ENCODE assay signal across 8 cellular contexts in the genomic region with DNA sequence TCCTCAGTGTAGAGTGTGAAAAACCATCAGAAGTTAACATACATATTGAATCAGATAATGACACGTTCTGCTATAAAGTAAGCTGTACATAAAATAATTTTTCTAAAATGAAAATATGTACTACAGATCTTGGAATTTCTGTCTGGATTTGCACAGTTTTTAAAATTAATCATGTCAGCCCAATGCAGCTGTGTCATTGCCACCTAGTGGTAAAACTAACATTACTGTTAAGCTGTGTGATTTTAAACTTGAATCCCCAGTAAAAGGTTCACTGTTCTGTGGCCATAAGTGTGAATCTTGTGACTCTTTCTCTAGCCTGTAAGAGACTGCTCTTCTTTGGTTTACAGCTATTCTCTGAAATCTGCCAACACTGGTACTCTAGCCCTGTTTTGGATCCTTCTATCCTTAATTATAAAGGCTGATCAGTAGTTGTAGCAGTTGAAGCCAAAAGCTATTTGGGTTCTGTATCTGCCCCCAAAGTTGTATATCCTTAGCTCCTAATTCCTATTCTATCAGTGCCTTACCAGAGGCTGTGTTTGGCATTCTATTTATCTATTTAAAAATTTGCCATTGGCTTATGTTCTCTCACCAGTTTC. TPM values are rescaled to one million over a fixed set of nuclear protein-coding genes. Genes with fewer than 3 reads are reported as not detected.
DNase-seq lines count a peak whose midpoint lies in the region; ATAC-seq and TF ChIP-seq lines count a peak whose summit lies in the region.

No MANE protein-coding gene starts in this region.

- H2AFZ ChIP-seq in fibroblast of lung (ENCODE audit: low read length), result no peak overlapping the region

- no peak overlapping the region for H3K4me2 ChIP-seq in fibroblast of lung (ENCODE audit: extremely low read depth, insufficient read depth, low read length)

- DNase-seq in DMS114 treated with DMSO at 0.1 percent for 48 hours (lab: John Stamatoyannopoulos, UW; ENCODE audit: unreplicated experiment), result peak; percentile 24
- DNase-seq in HFFc6, result peak; percentile 59
- peak; percentile 38 for DNase-seq in RPMI8226
- DNase-seq in fibroblast of lung (ENCODE audit: low read depth in 2 of 2), result peak; percentile 42 to 66
- DNase-seq in retina, result peak; percentile 18
- no peak for DNase-seq in GM19238 (ENCODE audit: insufficient read length, low spot score)

- H3K36me3 ChIP-seq in fibroblast of lung (ENCODE audit: control insufficient read depth, insufficient read depth, low read length), result peaks cover 2% of the 10 kb centered on the region

- no peak overlapping the region for H3K4me3 Mint-ChIP-seq in HFFc6

- peaks cover 43% of the 10 kb centered on the region for H3K4me1 Mint-ChIP-seq in HFFc6 (ENCODE audit: low read depth)

- H3K9me3 Mint-ChIP-seq in HFFc6, result no peaks in the 10 kb centered on the region

- H3K4me1 ChIP-seq in fibroblast of lung (ENCODE audit: control insufficient read depth, extremely low read depth, insufficient read depth, low read length), result peaks cover 2% of the 10 kb centered on the region

- H3K36me3 Mint-ChIP-seq in HFFc6 (ENCODE audit: low read depth), result peaks cover 18% of the 10 kb centered on the region

- no peak overlapping the region for H3K9ac ChIP-seq in fibroblast of lung (ENCODE audit: insufficient read depth, low read length)

- TF ChIP-seq CTCF in HFFc6 (IDR thresholded peaks at IDR 0.05), result peak; percentile 94
- peak; percentile 62 to 71 for TF ChIP-seq CTCF in fibroblast of lung (conservative IDR thresholded peaks at IDR 0.05 in 1 of 2, IDR thresholded peaks at IDR 0.05 in 1 of 2; ENCODE audit: low read depth in 1 of 2, low read length in 2 of 2)

- H3K27ac Mint-ChIP-seq in HFFc6, result no peak overlapping the region; the same call in 1 of the 2 replicates

- H3K27me3 Mint-ChIP-seq in HFFc6 (ENCODE audit: insufficient read depth), result no peaks in the 10 kb centered on the region; the same call in 1 of the 2 replicates

- H3K79me2 ChIP-seq in fibroblast of lung (ENCODE audit: control insufficient read depth, insufficient read depth, low read length), result peaks cover 30% of the 10 kb centered on the region

- no peak overlapping the region for H3K27ac ChIP-seq in fibroblast of lung (ENCODE audit: insufficient read depth, low read length)

- H3K27me3 ChIP-seq in fibroblast of lung (ENCODE audit: control insufficient read depth, insufficient read depth, low read length), result no peaks in the 10 kb centered on the region

- H3K4me3 ChIP-seq in fibroblast of lung (replicated peaks in 1 of 4; ENCODE audit: control extremely low read depth in 1 of 4, insufficient read depth in 1 of 4, low read depth in 3 of 4, low read length in 4 of 4), result no peak overlapping the region

- ATAC-seq in GM19035 (IDR thresholded peaks at IDR 0.05; ENCODE audit: unreplicated experiment) (no peak), GM21717 (IDR thresholded peaks at IDR 0.05; ENCODE audit: unreplicated experiment) (no peak)

- H4K20me1 ChIP-seq in fibroblast of lung (ENCODE audit: control insufficient read depth, extremely low read depth, insufficient read depth, low read length), result no peaks in the 10 kb centered on the region

- H3K9me3 ChIP-seq in fibroblast of lung (ENCODE audit: control insufficient read depth, insufficient read depth, low read depth, low read length), result no peaks in the 10 kb centered on the region

RNA-seq across cellular contexts. Expression of a gene that starts 4.0 kb away (rescaled TPM):
- total RNA-seq in HFFc6 (2021; fragmentation: NEBNext Ultra II Directional; extraction: Animal tissue kit (Norgen Biotek cat#: 25700)), result 10 to 100 TPM; 11.1 to 15.1 (median 13.5) TPM
- 15.4 and 18.5 TPM in 2 replicates for total RNA-seq in fibroblast of lung
- polyA plus RNA-seq in fibroblast of lung, result 9.4 and 15.0 TPM in 2 replicates
- polyA plus RNA-seq in fibroblast of lung (2012), result 7.9 and 11.7 TPM in 2 replicates
- 0.11 and 0.59 TPM in 2 replicates for polyA minus RNA-seq in fibroblast of lung (ENCODE audit: low replicate concordance)

RNA-seq across cellular contexts. Expression of a gene that starts 4.1 kb away (rescaled TPM):
- 10 to 100 TPM; 14.0 to 18.2 (median 17.2) TPM for total RNA-seq in HFFc6 (2021; fragmentation: NEBNext Ultra II Directional; extraction: Animal tissue kit (Norgen Biotek cat#: 25700))
- 12.8 and 14.2 TPM in 2 replicates for total RNA-seq in fibroblast of lung
- polyA plus RNA-seq in fibroblast of lung, result 14.0 and 19.5 TPM in 2 replicates
- 13.5 and 18.4 TPM in 2 replicates for polyA plus RNA-seq in fibroblast of lung (2012)
- polyA minus RNA-seq in fibroblast of lung (ENCODE audit: low replicate concordance), result 0.55 and 0.96 TPM in 2 replicates

RNA-seq across cellular contexts. Expression of a gene that starts 50.9 kb away (rescaled TPM):
- 10 to 100 TPM; 24.9 to 30.8 (median 28.3) TPM for total RNA-seq in HFFc6 (2021; fragmentation: NEBNext Ultra II Directional; extraction: Animal tissue kit (Norgen Biotek cat#: 25700))
- total RNA-seq in fibroblast of lung, result 9.8 and 13.0 TPM in 2 replicates
- 16.0 and 19.0 TPM in 2 replicates for polyA plus RNA-seq in fibroblast of lung
- 7.8 and 11.8 TPM in 2 replicates for polyA plus RNA-seq in fibroblast of lung (2012)
- 10.7 and 11.9 TPM in 2 replicates for polyA minus RNA-seq in fibroblast of lung (ENCODE audit: low replicate concordance)
